ENCODE assay signal across 8 cellular contexts in the genomic region with DNA sequence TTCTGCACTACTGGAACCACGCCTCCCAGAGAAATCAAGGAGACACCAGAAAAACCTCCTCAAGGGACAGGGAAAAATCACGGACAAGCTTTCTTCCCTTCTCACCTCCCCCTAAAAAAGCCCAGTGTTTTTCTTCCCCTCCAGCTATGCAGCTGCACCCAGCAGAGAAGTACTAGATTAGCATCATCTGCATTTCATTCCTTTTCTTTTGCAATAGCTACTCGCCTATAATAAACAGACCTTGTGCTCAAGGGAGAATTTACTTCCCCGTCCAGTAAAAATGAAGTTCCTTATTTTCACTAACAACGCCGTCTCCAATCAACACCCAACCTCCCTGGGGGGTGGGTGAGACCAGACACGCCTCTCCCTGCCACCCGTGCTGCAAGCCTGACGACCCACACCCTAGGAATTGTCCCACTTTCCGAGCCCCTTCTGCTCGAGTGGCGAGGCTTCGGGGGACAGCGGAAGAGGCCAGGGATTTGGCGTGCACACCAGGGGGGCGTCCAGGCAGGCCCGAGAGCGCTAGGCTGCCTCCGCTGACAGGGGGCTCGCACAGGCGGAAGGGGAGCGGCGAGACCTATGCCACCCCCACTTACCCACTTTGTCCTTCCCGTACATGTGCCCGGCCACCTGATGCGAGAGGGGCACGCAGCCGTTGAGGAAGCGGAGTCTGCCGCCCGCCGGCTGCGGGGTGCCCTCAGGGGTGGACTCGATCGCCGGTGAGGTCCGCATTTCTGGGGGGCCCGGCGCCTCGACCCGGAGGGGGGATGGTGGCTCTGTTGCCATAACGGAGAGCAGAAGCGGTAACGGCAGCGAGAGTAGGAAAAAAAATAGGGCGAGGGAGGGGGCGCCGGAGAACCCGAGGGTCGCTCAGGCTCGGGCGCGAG. TPM values are rescaled to one million over a fixed set of nuclear protein-coding genes. Genes with fewer than 3 reads are reported as not detected.
DNase-seq lines count a peak whose midpoint lies in the region; ATAC-seq and TF ChIP-seq lines count a peak whose summit lies in the region.

No MANE protein-coding gene starts in this region.

- H3K9me3 ChIP-seq in SJSA1 (replicated peaks) = no peaks in the 10 kb centered on the region
- no peaks in the 10 kb centered on the region for H3K9me3 ChIP-seq in cardiac muscle cell (ENCODE audit: low read depth)
- no peaks in the 10 kb centered on the region for H3K9me3 ChIP-seq in osteoblast (ENCODE audit: low read depth, low read length)

- TF ChIP-seq CTCF in cardiac muscle cell (IDR thresholded peaks at IDR 0.05; ENCODE audit: low read depth, low read length) (no peak), osteoblast (IDR thresholded peaks at IDR 0.05; ENCODE audit: extremely low read depth, low read depth, low read length) (no peak)

- H3K4me3 ChIP-seq in SJSA1 (peak overlapping the region; percentile 60), cardiac muscle cell (peak overlapping the region; percentile 89), osteoblast (ENCODE audit: insufficient read depth, low read length) (peak overlapping the region; percentile 78)

- H3K4me1 ChIP-seq in SJSA1 (replicated peaks) (peaks cover 22% of the 10 kb centered on the region), cardiac muscle cell (ENCODE audit: low read depth) (peaks cover 15% of the 10 kb centered on the region), osteoblast (ENCODE audit: insufficient read depth, low read length) (peaks cover 21% of the 10 kb centered on the region)

- peaks cover 54% of the 10 kb centered on the region for H3K79me2 ChIP-seq in osteoblast (ENCODE audit: insufficient read depth, low read length)

- ATAC-seq in activated CD4-positive, CD25-positive, alpha-beta regulatory T cell treated with anti-CD3 and anti-CD28 coated beads, Interleukin-2, amount 50 U/mL, for 24 hours = no peak
- peak; percentile 4 for ATAC-seq in HG03135 (IDR thresholded peaks at IDR 0.05; ENCODE audit: unreplicated experiment)

- H3K36me3 ChIP-seq in SJSA1 (peaks cover 4% of the 10 kb centered on the region; the same call in 1 of the 2 replicates), cardiac muscle cell (no peaks in the 10 kb centered on the region), osteoblast (ENCODE audit: insufficient read depth, low read length) (no peaks in the 10 kb centered on the region)

- peak overlapping the region; percentile 91 for H2AFZ ChIP-seq in osteoblast (ENCODE audit: low read length)

- 0 to 1% (median 0%) methylated on average over 47 to 53 of the region's 53 CpGs for WGBS in adipose tissue, 3 donors

- no peaks in the 10 kb centered on the region for H4K20me1 ChIP-seq in osteoblast (ENCODE audit: insufficient read depth, low read length)

- DNase-seq in activated CD4-positive, CD25-positive, alpha-beta regulatory T cell treated with anti-CD3 and anti-CD28 coated beads, Interleukin-2, amount 50 U/mL, for 72 hours = peak; percentile 42
- DNase-seq in SJSA1 (ENCODE audit: low read depth in 1 of 2, low spot score in 2 of 2) (peak; percentile 47 to 70), cardiac muscle cell (ENCODE audit: low read depth in 1 of 2, low spot score in 1 of 2) (peak; percentile 52 to 76), osteoblast (ENCODE audit: insufficient read length, low spot score, missing footprints) (peak; percentile 74), NCI-H2029 (lab: John Stamatoyannopoulos, UW) (no peak)

- H3K27me3 ChIP-seq in SJSA1 (replicated peaks) (no peaks in the 10 kb centered on the region), cardiac muscle cell (no peaks in the 10 kb centered on the region), osteoblast (ENCODE audit: insufficient read depth, low read length) (no peaks in the 10 kb centered on the region)

- H3K4me2 ChIP-seq in osteoblast (ENCODE audit: insufficient read depth, low read length) = peak overlapping the region; percentile 92

- peak overlapping the region; percentile 77 for H3K27ac ChIP-seq in SJSA1
- H3K27ac ChIP-seq in adipose tissue (ENCODE audit: low read depth, low read length) = peak overlapping the region; percentile 91
- peak overlapping the region; percentile 93 for H3K27ac ChIP-seq in cardiac muscle cell
- peak overlapping the region; percentile 91 for H3K27ac ChIP-seq in osteoblast (ENCODE audit: low read depth, low read length)

RNA-seq across cellular contexts. Expression of a gene that starts 0.6 kb away (rescaled TPM):
- total RNA-seq in SJSA1 (2014; rRNA removed; shearing (Covaris generic)) = 4.6 and 5.8 TPM in 2 replicates
- polyA plus RNA-seq in adipose tissue (1 to 10 TPM; 1.4 to 6.3 (median 2.1) TPM), cardiac muscle cell (2.3 and 4.4 TPM in 2 replicates)
- total RNA-seq in cardiac muscle cell (3.9 and 4.9 TPM in 2 replicates), osteoblast (10.9 TPM in 2 replicates)

RNA-seq across cellular contexts. Expression of a gene that starts 1.9 kb away (rescaled TPM):
- total RNA-seq in SJSA1 (2014; rRNA removed; shearing (Covaris generic)) = 38.5 and 52.3 TPM in 2 replicates
- polyA plus RNA-seq in adipose tissue (10 to 100 TPM; 11.9 to 26.8 (median 18.0) TPM), cardiac muscle cell (197 and 212 TPM in 2 replicates)
- total RNA-seq in cardiac muscle cell (31.7 and 40.8 TPM in 2 replicates), osteoblast (31.5 and 34.2 TPM in 2 replicates)
